8 cellular contexts compared by ENCODE assay signal in genomic region chr2:174325932-174326879, GRCh38. TPM values are rescaled to one million over a fixed set of nuclear protein-coding genes. Genes with fewer than 3 reads are reported as not detected.
DNase-seq lines count a peak whose midpoint lies in the region; ATAC-seq, FAIRE-seq and TF ChIP-seq lines count a peak whose summit lies in the region.

No MANE protein-coding gene starts in this region.

- intact Hi-C loops in Caco-2 (cut with micrococcal nuclease; ENCODE audit: unreplicated experiment) = loop anchor here (2.0 kb wide), 1 partner anchor 25 kb away; no protein-coding TSS in a partner anchor

- H3K27me3 ChIP-seq in Caco-2 (replicated peaks; ENCODE audit: control insufficient read depth, insufficient read depth, low read length) (no peaks in the 10 kb centered on the region), iPS DF 6.9 (ENCODE audit: control insufficient read depth, insufficient read depth, low read length) (peaks cover 47% of the 10 kb centered on the region), small intestine (ENCODE audit: control insufficient read depth in 2 of 2, insufficient read depth in 2 of 2, low read length in 2 of 2) (peaks cover 0 to 48% of the 10 kb centered on the region in 2 donors)

- peak overlapping the region; percentile 78 for H3K4me3 Mint-ChIP-seq in Caco-2 (ENCODE audit: unreplicated experiment)

- H3K27ac ChIP-seq in iPS DF 6.9 (ENCODE audit: low read length) = no peak overlapping the region
- H3K27ac ChIP-seq in small intestine (ENCODE audit: low read depth in 1 of 2, low read length in 1 of 2) = no peak overlapping the region

- TF ChIP-seq RAD21 in Ishikawa (IDR thresholded peaks at IDR 0.05; ENCODE audit: low read depth) = no peak

- TF ChIP-seq EP300 in Ishikawa (IDR thresholded peaks at IDR 0.05; ENCODE audit: borderline replicate concordance) = no peak

- peaks cover 11% of the 10 kb centered on the region for H3K4me1 Mint-ChIP-seq in Caco-2 (ENCODE audit: low read depth, unreplicated experiment)

- POLR2A ChIA-PET in Caco-2 (lab: Charles Lee) = interaction anchor here (0.6 to 1.5 kb wide), 3 partner anchors 78 to 179 kb away, joined by 3 to 5 read pairs (median 4); partner anchors contain the start of gene OLA1

- DNase-seq in Caco-2 (peak in 1 of 2 experiments; percentile 50), iPS DF 6.9 (ENCODE audit: low read depth, low spot score) (no peak), small intestine (no peak), NCI-H187 (lab: John Stamatoyannopoulos, UW) (no peak)
- DNase-seq in activated naive CD4-positive, alpha-beta T cell treated with anti-CD3 and anti-CD28 coated beads, Interleukin-2, amount 50 U/mL, for 16 hours = peak; percentile 30

- FAIRE-seq in small intestine (lab: Jason Lieb, UNC) = no peak

- H3K36me3 ChIP-seq in Caco-2 (ENCODE audit: control insufficient read depth, insufficient read depth, low read length) (no peaks in the 10 kb centered on the region), iPS DF 6.9 (ENCODE audit: control insufficient read depth, insufficient read depth, low read length) (no peaks in the 10 kb centered on the region), small intestine (ENCODE audit: control insufficient read depth in 2 of 2, insufficient read depth in 2 of 2, low read length in 2 of 2) (no peaks in the 10 kb centered on the region)

- H3K9me3 ChIP-seq in Caco-2 = no peaks in the 10 kb centered on the region
- no peaks in the 10 kb centered on the region for H3K9me3 ChIP-seq in iPS DF 6.9 (ENCODE audit: control insufficient read depth, insufficient read depth, low read length)
- H3K9me3 ChIP-seq in small intestine (ENCODE audit: control insufficient read depth, low read depth) = no peaks in the 10 kb centered on the region

- ATAC-seq in HG02623 (IDR thresholded peaks at IDR 0.05; ENCODE audit: unreplicated experiment) = no peak
- ATAC-seq in GM18873 (IDR thresholded peaks at IDR 0.05; ENCODE audit: low FRiP score, unreplicated experiment) = no peak

- H3K27me3 Mint-ChIP-seq in Caco-2 (ENCODE audit: insufficient read depth, unreplicated experiment) = peaks cover 10% of the 10 kb centered on the region

- H3K9me3 Mint-ChIP-seq in Caco-2 (ENCODE audit: unreplicated experiment) = no peaks in the 10 kb centered on the region

- CTCF ChIA-PET in Caco-2 (lab: Charles Lee) = interaction anchor here (0.5 to 1.3 kb wide), 7 partner anchors 9 to 1040 kb away, joined by 3 to 7 read pairs (median 4); partner anchors contain the start of gene SP9

- H3K4me1 ChIP-seq in Caco-2 (0 out of 2 replicates have a peak, but pooled peaks cover 2% of the 10 kb centered on the region), iPS DF 6.9 (ENCODE audit: control insufficient read depth, insufficient read depth, low read length) (peaks cover 4% of the 10 kb centered on the region; the same call in 1 of the 2 replicates), small intestine (ENCODE audit: control insufficient read depth in 2 of 2, insufficient read depth in 1 of 2, low read depth in 1 of 2, low read length in 1 of 2) (peaks cover 5 to 6% of the 10 kb centered on the region in 2 donors)

- H3K36me3 Mint-ChIP-seq in Caco-2 (ENCODE audit: insufficient read depth, unreplicated experiment) = no peaks in the 10 kb centered on the region

- no TSS peak for BruUV-seq in Caco-2 (replicated peaks; lab: Mats Ljungman, UMichigan)

- no CpG with 5 or more reads among the region's 69 CpGs for WGBS in iPS DF 6.9 (ENCODE audit: insufficient coverage, insufficient read length)
- 2 to 3% (median 3%) methylated on average over 67 to 69 of the region's 69 CpGs for WGBS in small intestine, 3 donors

- peak overlapping the region; percentile 55 for H3K4me3 ChIP-seq in Caco-2 (ENCODE audit: low read depth, low read length)
- H3K4me3 ChIP-seq in iPS DF 6.9 (ENCODE audit: low read length) = peak overlapping the region; percentile 77; the same call in 1 of the 2 replicates
- H3K4me3 ChIP-seq in small intestine (ENCODE audit: low read depth in 1 of 2, low read length in 2 of 2) = peak overlapping the region; percentile 14 to 38

- no peak overlapping the region for H3K27ac Mint-ChIP-seq in Caco-2 (ENCODE audit: unreplicated experiment)

- TF ChIP-seq CTCF in Caco-2 (IDR thresholded peaks at IDR 0.05; ENCODE audit: insufficient read depth in 1 of 2, low read depth in 1 of 2, low read length in 1 of 2, severe bottlenecking in 1 of 2, unreplicated experiment in 1 of 2) = no peak

TF ChIP-seq in Ishikawa, 13 proteins besides CTCF, POLR2A, EP300 and RAD21:
- TF ChIP-seq MAX (IDR thresholded peaks at IDR 0.05) (peak; percentile 73), ZBTB7A (IDR thresholded peaks at IDR 0.05; ENCODE audit: low read depth) (no peak)

RNA-seq across cellular contexts. Expression of gene SP9, which starts 8.5 kb away (rescaled TPM):
- 2.9 TPM in 2 replicates for total RNA-seq in Caco-2 (2022)
- not detected for polyA plus RNA-seq in small intestine

Comparison
In these comparisons a context has a peak if more than half of its experiments do, and no peak if none do; other contexts are left out.
1. H3K4me3 ChIP-seq: peak in every context shown above with its lines; median percentile 77 in iPS DF 6.9; 55 in Caco-2; 26 in small intestine.